ENCODE assay signal across 8 cellular contexts in the genomic region with DNA sequence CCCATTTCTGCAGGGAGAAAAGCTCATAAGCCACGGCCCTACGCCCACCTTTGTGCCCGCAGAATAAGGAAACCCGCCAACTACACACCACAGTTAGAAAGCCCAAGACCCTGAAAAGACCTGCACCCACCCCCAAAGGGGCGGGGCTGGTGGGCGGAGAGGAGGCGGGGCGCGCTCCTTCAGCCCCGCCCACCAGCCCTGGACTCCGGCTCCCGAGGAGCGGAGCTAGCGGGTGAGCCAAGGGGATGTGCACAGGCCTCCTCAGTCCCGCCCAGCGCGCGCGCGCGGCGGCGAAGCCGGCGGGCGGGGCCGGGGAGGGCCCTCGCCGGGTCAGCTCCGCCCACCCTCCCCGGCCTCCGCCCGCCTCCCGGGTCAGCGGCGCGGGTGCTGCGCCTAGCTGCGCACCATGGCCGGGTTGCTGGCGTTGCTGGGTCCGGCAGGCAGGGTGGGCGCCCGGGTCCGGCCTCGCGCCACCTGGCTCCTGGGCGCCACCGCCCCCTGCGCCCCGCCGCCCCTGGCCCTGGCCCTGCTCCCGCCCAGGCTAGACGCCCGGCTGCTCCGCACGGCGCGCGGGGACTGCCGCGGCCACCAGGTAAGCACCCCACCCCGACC. TPM values are rescaled to one million over a fixed set of nuclear protein-coding genes. Genes with fewer than 3 reads are reported as not detected.
DNase-seq lines count a peak whose midpoint lies in the region; ATAC-seq and TF ChIP-seq lines count a peak whose summit lies in the region.

A gene with protein sequence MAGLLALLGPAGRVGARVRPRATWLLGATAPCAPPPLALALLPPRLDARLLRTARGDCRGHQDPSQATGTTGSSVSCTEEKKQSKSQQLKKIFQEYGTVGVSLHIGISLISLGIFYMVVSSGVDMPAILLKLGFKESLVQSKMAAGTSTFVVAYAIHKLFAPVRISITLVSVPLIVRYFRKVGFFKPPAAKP (plus strand): TSS at position 375 of the 612 bp plus-strand sequence. CDS start 32 bp downstream, at position 407.

- H3K4me3 Mint-ChIP-seq in activated T-cell treated with anti-CD3 and anti-CD28 coated beads, Interleukin-2, amount 50 U/mL, for 24 hours = peak within 1 kb of the TSS; percentile 85

- H3K4me3 ChIP-seq in HUES48 (ENCODE audit: low read depth, low read length) (peak within 1 kb of the TSS; percentile 72), OCI-LY3 (ENCODE audit: low read length) (peak within 1 kb of the TSS; percentile 78), epithelial cell of proximal tubule (ENCODE audit: low read depth, low read length) (peak within 1 kb of the TSS; percentile 80)

- peak within 1 kb of the TSS; percentile 75 for H2AFZ ChIP-seq in OCI-LY3 (ENCODE audit: low read depth, low read length)

- H3K4me1 ChIP-seq in HUES48 (ENCODE audit: control insufficient read depth, insufficient read depth, low read length) (peaks cover 14% of the 10 kb centered on the region; the same call in 1 of the 2 replicates), OCI-LY3 (ENCODE audit: low read length) (peaks cover 4% of the 10 kb centered on the region; the same call in 1 of the 2 replicates)

- no peaks in the 10 kb centered on the region for H3K9me3 Mint-ChIP-seq in activated T-cell treated with anti-CD3 and anti-CD28 coated beads, Interleukin-2, amount 50 U/mL, for 24 hours

- H4K20me1 ChIP-seq in OCI-LY3 (ENCODE audit: insufficient read depth, low read length) = no peaks in the 10 kb centered on the region

- H3K79me2 ChIP-seq in OCI-LY3 (ENCODE audit: low read length) = no peaks in the 10 kb centered on the region

- no peaks in the 10 kb centered on the region for H3K27me3 Mint-ChIP-seq in activated T-cell treated with anti-CD3 and anti-CD28 coated beads, Interleukin-2, amount 50 U/mL, for 24 hours

- peak within 1 kb of the TSS; percentile 69 for H3K27ac Mint-ChIP-seq in activated T-cell treated with anti-CD3 and anti-CD28 coated beads, Interleukin-2, amount 50 U/mL, for 24 hours

- peaks cover 21% of the 10 kb centered on the region for H3K4me1 Mint-ChIP-seq in activated T-cell treated with anti-CD3 and anti-CD28 coated beads, Interleukin-2, amount 50 U/mL, for 24 hours (ENCODE audit: low read depth)

- H3K9ac ChIP-seq in HUES48 (ENCODE audit: low read depth, low read length) (no peak within 1 kb of the TSS), OCI-LY3 (ENCODE audit: low read length) (peak within 1 kb of the TSS; percentile 39)

- H3K36me3 Mint-ChIP-seq in activated T-cell treated with anti-CD3 and anti-CD28 coated beads, Interleukin-2, amount 50 U/mL, for 24 hours (ENCODE audit: low read depth) = no peaks in the 10 kb centered on the region

- ATAC-seq in GM21423 (IDR thresholded peaks at IDR 0.05; ENCODE audit: unreplicated experiment) = peak; percentile 99

- TF ChIP-seq CTCF in OCI-LY3 (IDR thresholded peaks at IDR 0.05; ENCODE audit: low read depth, low read length) (no peak), epithelial cell of proximal tubule (conservative IDR thresholded peaks at IDR 0.05; ENCODE audit: low read depth, low read length) (no peak)

- H3K4me2 ChIP-seq in OCI-LY3 (ENCODE audit: low read length) = peak within 1 kb of the TSS; percentile 88

- H3K27ac ChIP-seq in HUES48 (ENCODE audit: low read depth, low read length) = no peak within 1 kb of the TSS
- no peak within 1 kb of the TSS for H3K27ac ChIP-seq in OCI-LY3 (ENCODE audit: low read length)

- peak; percentile 97 for DNase-seq in COLO829 (ENCODE audit: low spot score)
- peak; percentile 87 for DNase-seq in activated T-cell treated with anti-CD3 and anti-CD28 coated beads, Interleukin-2, amount 50 U/mL, for 24 hours
- peak; percentile 15 for DNase-seq in epithelial cell of proximal tubule (ENCODE audit: low read depth)
- peak; percentile 86 for DNase-seq in mucosa of gallbladder (ENCODE audit: low spot score)
- peak; percentile 68 for DNase-seq in stimulated activated CD8-positive, alpha-beta memory T cell treated with anti-CD3 and anti-CD28 coated beads, Interleukin-4, amount 100 ng/mL, for 24 hours (ENCODE audit: low read depth)

- H3K27me3 ChIP-seq in HUES48 (ENCODE audit: control insufficient read depth, insufficient read depth, low read length) = peaks cover 5% of the 10 kb centered on the region; the same call in 1 of the 2 replicates
- H3K27me3 ChIP-seq in OCI-LY3 (ENCODE audit: low read depth, low read length) = peaks cover 19% of the 10 kb centered on the region

- no peaks in the 10 kb centered on the region for H3K9me3 ChIP-seq in HUES48 (ENCODE audit: control insufficient read depth, insufficient read depth, low read length)
- no peaks in the 10 kb centered on the region for H3K9me3 ChIP-seq in OCI-LY3 (ENCODE audit: insufficient read depth, low read length)

- H3K36me3 ChIP-seq in HUES48 (ENCODE audit: control insufficient read depth, insufficient read depth, low read length) (no peaks in the 10 kb centered on the region), OCI-LY3 (replicated peaks; ENCODE audit: low read depth, low read length) (no peaks in the 10 kb centered on the region)

RNA-seq across cellular contexts. Expression of the gene that starts here (rescaled TPM):
- total RNA-seq in epithelial cell of proximal tubule (27.1 and 27.2 TPM in 2 replicates), mucosa of gallbladder (72.9 TPM)

Comparison
In these comparisons a context has a peak if more than half of its experiments do, and no peak if none do; other contexts are left out.
1. DNase-seq: peak in every context shown above with its lines; median percentile 97 in COLO829; 87 in activated T-cell treated with anti-CD3 and anti-CD28 coated beads, Interleukin-2, amount 50 U/mL, for 24 hours; 86 in mucosa of gallbladder; 68 in stimulated activated CD8-positive, alpha-beta memory T cell treated with anti-CD3 and anti-CD28 coated beads, Interleukin-4, amount 100 ng/mL, for 24 hours; 15 in epithelial cell of proximal tubule.